ENCODE assay signal across 20 cellular contexts in the genomic region with DNA sequence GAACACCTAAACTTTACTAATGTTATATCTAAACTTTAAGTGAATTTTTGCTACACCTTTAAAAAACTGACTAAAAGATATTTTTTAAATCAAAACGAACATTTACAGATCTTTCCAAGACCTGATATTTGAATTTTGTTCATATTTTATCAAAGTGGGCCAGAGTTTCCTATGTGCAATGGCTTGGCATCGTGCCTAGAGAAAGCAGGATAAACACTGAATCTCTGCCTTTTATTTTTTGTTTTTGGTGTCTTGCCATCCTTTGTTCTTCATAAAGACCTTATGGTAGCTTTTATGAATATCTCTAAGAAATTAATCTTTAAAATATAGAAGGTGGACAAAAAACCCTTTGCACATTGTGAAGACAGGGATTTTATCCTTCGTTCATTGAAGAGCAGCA. TPM values are rescaled to one million over a fixed set of nuclear protein-coding genes. Genes with fewer than 3 reads are reported as not detected.
DNase-seq lines count a peak whose midpoint lies in the region; ATAC-seq and TF ChIP-seq lines count a peak whose summit lies in the region.
"Had no signal": no experiment of that assay in that cellular context is flagged by ENCODE, and none has a peak within 500 bp of the region (broad histone marks: within the 10 kb centered on the region; RNA-seq: fewer than 3 reads in every experiment).

No MANE protein-coding gene starts in this region.

- no peak overlapping the region for H3K4me3 ChIP-seq in cardiac fibroblast (replicated peaks in 1 of 2; ENCODE audit: low read depth in 2 of 2, low read length in 2 of 2)
- no peak overlapping the region for H3K4me3 ChIP-seq in fibroblast of pulmonary artery (replicated peaks; ENCODE audit: low read depth, low read length)

- no peak for ATAC-seq in T-cell (replicated peaks in 1 of 4)
- ATAC-seq in HG03025 (IDR thresholded peaks at IDR 0.05; ENCODE audit: low FRiP score, unreplicated experiment), result no peak
- ATAC-seq: HCT116, Panc1 had no signal

- DNase-seq in RPMI7951 (ENCODE audit: low read depth) (peak; percentile 3), cardiac fibroblast (ENCODE audit: low read depth in 2 of 2) (peak; percentile 44 to 83), fibroblast of pulmonary artery (ENCODE audit: low read depth) (peak; percentile 80), stromal cell of bone marrow (ENCODE audit: low read depth) (peak; percentile 13), HFFc6 (no peak), T-cell (no peak)
- DNase-seq: BE2C; Calu3; CD4-positive, alpha-beta T cell; DMS53; KG1; NCI-H1092 treated with DMSO at 0.1 percent for 48 hours; NCI-H2081 treated with DMSO at 0.1 percent for 48 hours; NCI-H510A treated with DMSO at 0.1 percent for 48 hours; NCI-H82; Right ventricle myocardium superior; SK-N-SH had no signal

- no peak overlapping the region for H3K27ac Mint-ChIP-seq in HFFc6
- H3K27ac Mint-ChIP-seq in T-cell, result no peak overlapping the region
- H3K27ac Mint-ChIP-seq: CD4-positive, alpha-beta T cell had no signal

- CTCF ChIA-PET in T-cell (lab: Charles Lee), result no interaction called here

- peaks cover 4% of the 10 kb centered on the region; the same call in 1 of the 2 replicates for H3K27me3 Mint-ChIP-seq in HFFc6 (ENCODE audit: insufficient read depth)
- H3K27me3 Mint-ChIP-seq in T-cell, result peaks cover 8 to 22% of the 10 kb centered on the region in 2 donors

- H3K4me3 Mint-ChIP-seq in HFFc6 (no peak overlapping the region), T-cell (no peak overlapping the region)
- H3K4me3 Mint-ChIP-seq: CD4-positive, alpha-beta T cell had no signal

- no peaks in the 10 kb centered on the region for H3K9me3 Mint-ChIP-seq in HFFc6
- no peaks in the 10 kb centered on the region for H3K9me3 Mint-ChIP-seq in T-cell
- H3K9me3 Mint-ChIP-seq: CD4-positive, alpha-beta T cell had no signal

- POLR2A ChIA-PET in T-cell (lab: Charles Lee), result no interaction called here

- TF ChIP-seq CTCF in cardiac fibroblast (IDR thresholded peaks at IDR 0.05; ENCODE audit: low read depth, low read length) (no peak), fibroblast of pulmonary artery (IDR thresholded peaks at IDR 0.05; ENCODE audit: low read length, missing control alignments) (no peak), HFFc6 (IDR thresholded peaks at IDR 0.05) (no peak)

- H3K36me3 Mint-ChIP-seq in HFFc6 (ENCODE audit: low read depth) (no peaks in the 10 kb centered on the region), T-cell (no peaks in the 10 kb centered on the region)

- H3K4me1 Mint-ChIP-seq in HFFc6 (ENCODE audit: low read depth) (peaks cover 13% of the 10 kb centered on the region), T-cell (peaks cover 0 to 12% (median 7%) of the 10 kb centered on the region in 3 donors)

RNA-seq across cellular contexts. Expression of gene VPS26C, which starts 25.8 kb away (rescaled TPM):
- total RNA-seq in RPMI7951 (2014; rRNA removed; shearing (Covaris generic)), result 52.5 and 52.6 TPM in 2 replicates
- total RNA-seq in HFFc6 (2021; fragmentation: NEBNext Ultra II Directional; extraction: Animal tissue kit (Norgen Biotek cat#: 25700)), result 10 to 100 TPM; 40.8 to 50.0 (median 44.3) TPM
- 10 to 100 TPM; 47.8 to 62.7 (median 57.5) TPM for total RNA-seq in T-cell

Comparison
In these comparisons a context has a peak if more than half of its experiments do, and no peak if none do; other contexts are left out.
1. DNase-seq: peak in RPMI7951 (single experiment), cardiac fibroblast (2 of 2), fibroblast of pulmonary artery (single experiment) and stromal cell of bone marrow (single experiment); none in HFFc6 (single experiment) and T-cell (0 of 34).